9 cellular contexts compared by ENCODE assay signal in genomic region chr5:160470437-160471341, GRCh38. TPM values are rescaled to one million over a fixed set of nuclear protein-coding genes. Genes with fewer than 3 reads are reported as not detected.
DNase-seq lines count a peak whose midpoint lies in the region; ATAC-seq and TF ChIP-seq lines count a peak whose summit lies in the region.
"Had no signal": no experiment of that assay in that cellular context is flagged by ENCODE, and none has a peak within 500 bp of the region (broad histone marks: within the 10 kb centered on the region; RNA-seq: fewer than 3 reads in every experiment).

No MANE protein-coding gene starts in this region.

- H4K20me1 ChIP-seq in KMS-11 (ENCODE audit: insufficient read depth) = no peaks in the 10 kb centered on the region

- peak overlapping the region; percentile 93 for H3K4me3 Mint-ChIP-seq in activated naive CD8-positive, alpha-beta T cell treated with anti-CD3 and anti-CD28 coated beads, Interleukin-2, amount 10 ng/mL, durations not matched to agents 7 days and 5 days

- H3K4me1 ChIP-seq in KMS-11 (ENCODE audit: low read depth, poor library complexity, severe bottlenecking) (peaks cover 63% of the 10 kb centered on the region), mesenchymal stem cell (ENCODE audit: control insufficient read depth, insufficient read depth, low read depth, low read length) (peaks cover 18% of the 10 kb centered on the region)

- no peak overlapping the region for H3K4ac ChIP-seq in mesenchymal stem cell (ENCODE audit: low read depth in 1 of 2, low read length in 2 of 2)

- no peaks in the 10 kb centered on the region for H3K9me3 ChIP-seq in mesenchymal stem cell (ENCODE audit: control insufficient read depth, low read length)

- in situ Hi-C loops in Caki2 (cut with HindIII; ENCODE audit: low pct_unique_long_range_greater_than_20kb, low sequenced_read_pairs) = no loop called here

- H3K4me1 Mint-ChIP-seq in activated naive CD8-positive, alpha-beta T cell treated with anti-CD3 and anti-CD28 coated beads, Interleukin-2, amount 10 ng/mL, durations not matched to agents 7 days and 5 days = peaks cover 56% of the 10 kb centered on the region

- peak overlapping the region; percentile 78 for H3K4me2 ChIP-seq in KMS-11
- peak overlapping the region; percentile 35 for H3K4me2 ChIP-seq in mesenchymal stem cell (ENCODE audit: low read length, poor library complexity, severe bottlenecking)

- H3K27ac Mint-ChIP-seq in activated naive CD8-positive, alpha-beta T cell treated with anti-CD3 and anti-CD28 coated beads, Interleukin-2, amount 10 ng/mL, durations not matched to agents 7 days and 5 days = peak overlapping the region; percentile 90

- 48% methylated on average over 5 of the region's 7 CpGs for WGBS in mesenchymal stem cell

- no peak overlapping the region for H3K18ac ChIP-seq in mesenchymal stem cell (ENCODE audit: low read depth in 1 of 2, low read length in 2 of 2)

- no peaks in the 10 kb centered on the region for H3K36me3 ChIP-seq in KMS-11 (ENCODE audit: insufficient read depth)
- no peaks in the 10 kb centered on the region for H3K36me3 ChIP-seq in mesenchymal stem cell (ENCODE audit: control insufficient read depth in 1 of 2, insufficient read depth in 2 of 2, low read depth in 1 of 2, low read length in 2 of 2)

- no peak for TF ChIP-seq CTCF in KMS-11 (conservative IDR thresholded peaks at IDR 0.05; ENCODE audit: low read depth, low read length)

- H3K27ac ChIP-seq in KMS-11 (peak overlapping the region; percentile 79), mesenchymal stem cell (ENCODE audit: low read length, poor library complexity, severe bottlenecking) (peak overlapping the region; percentile 18)

- peaks cover 10% of the 10 kb centered on the region for H3K36me3 Mint-ChIP-seq in activated naive CD8-positive, alpha-beta T cell treated with anti-CD3 and anti-CD28 coated beads, Interleukin-2, amount 10 ng/mL, durations not matched to agents 7 days and 5 days

- H2AK5ac ChIP-seq in mesenchymal stem cell (ENCODE audit: low read length, severe bottlenecking) = peak overlapping the region; percentile 53

- no peaks in the 10 kb centered on the region for H3K27me3 Mint-ChIP-seq in activated naive CD8-positive, alpha-beta T cell treated with anti-CD3 and anti-CD28 coated beads, Interleukin-2, amount 10 ng/mL, durations not matched to agents 7 days and 5 days

- no peak overlapping the region for H4K91ac ChIP-seq in mesenchymal stem cell (ENCODE audit: low read length)

- H3K27me3 ChIP-seq in KMS-11 (ENCODE audit: insufficient read depth, low read depth) (no peaks in the 10 kb centered on the region), mesenchymal stem cell (ENCODE audit: control insufficient read depth in 1 of 2, insufficient read depth in 1 of 2, low read length in 2 of 2) (no peaks in the 10 kb centered on the region)

- peak; percentile 67 for DNase-seq in Caki2 (ENCODE audit: low read depth)
- no peak for DNase-seq in activated naive CD8-positive, alpha-beta T cell treated with anti-CD3 and anti-CD28 coated beads, Interleukin-2, amount 10 ng/mL, durations not matched to agents 7 days and 5 days
- DNase-seq in mesenchymal stem cell = no peak
- DNase-seq in GDM1 (lab: John Stamatoyannopoulos, UW) = no peak
- DNase-seq: stimulated activated CD4-positive, alpha-beta T cell treated with anti-CD3 and anti-CD28 coated beads, Interleukin-1b, Interleukin-23, amount 100 ng/mL, for 48 hours had no signal

- H2BK120ac ChIP-seq in mesenchymal stem cell (ENCODE audit: low read depth, low read length) = no peak overlapping the region

- H3K79me2 ChIP-seq in KMS-11 (ENCODE audit: insufficient read depth, low read depth) = peaks cover 81% of the 10 kb centered on the region

- H2BK5ac ChIP-seq in mesenchymal stem cell (ENCODE audit: low read depth, low read length, poor library complexity, severe bottlenecking) = no peak overlapping the region

- no peak overlapping the region for H2BK15ac ChIP-seq in mesenchymal stem cell (ENCODE audit: low read depth, poor library complexity, severe bottlenecking)

- H4K8ac ChIP-seq in mesenchymal stem cell (ENCODE audit: low read length) = no peak overlapping the region

- POLR2A ChIA-PET in activated naive CD8-positive, alpha-beta T cell treated with anti-CD3 and anti-CD28 coated beads, Interleukin-2, amount 10 ng/mL, durations not matched to agents 7 days and 5 days (lab: Charles Lee) = interaction anchor here (1.6 kb wide), 1 partner anchor 52 kb away, joined by 5 read pairs; the partner anchor contains the start of gene SLU7

- no peaks in the 10 kb centered on the region for H3K9me3 Mint-ChIP-seq in activated naive CD8-positive, alpha-beta T cell treated with anti-CD3 and anti-CD28 coated beads, Interleukin-2, amount 10 ng/mL, durations not matched to agents 7 days and 5 days

- H3K4me3 ChIP-seq in KMS-11 (IDR thresholded peaks at IDR 0.05; ENCODE audit: insufficient read depth, low read depth, low read length) (no peak overlapping the region), mesenchymal stem cell (ENCODE audit: insufficient read depth in 1 of 2, low read depth in 1 of 2, low read length in 2 of 2) (no peak overlapping the region)

- H3K9ac ChIP-seq in KMS-11 = peak overlapping the region; percentile 61; the same call in 1 of the 2 replicates
- H3K9ac ChIP-seq in mesenchymal stem cell (ENCODE audit: low read length) = peak overlapping the region; percentile 41

- no peak for ATAC-seq in activated naive CD8-positive, alpha-beta T cell treated with anti-CD3 and anti-CD28 coated beads, Interleukin-2, amount 10 ng/mL, durations not matched to agents 7 days and 5 days (ENCODE audit: low read depth)
- no peak for ATAC-seq in GM21717 (IDR thresholded peaks at IDR 0.05; ENCODE audit: unreplicated experiment)
- ATAC-seq in GM19023 (IDR thresholded peaks at IDR 0.05; ENCODE audit: unreplicated experiment) = no peak
- no peak for ATAC-seq in HG03565 (IDR thresholded peaks at IDR 0.05; ENCODE audit: unreplicated experiment)

- no peak overlapping the region for H3K14ac ChIP-seq in mesenchymal stem cell (ENCODE audit: low read length in 2 of 2)

- H3K79me1 ChIP-seq in mesenchymal stem cell (replicated peaks; ENCODE audit: low read length, poor library complexity, severe bottlenecking) = peaks cover 5% of the 10 kb centered on the region

- no peak overlapping the region for H2BK12ac ChIP-seq in mesenchymal stem cell (ENCODE audit: low read length in 2 of 2)

- H2AFZ ChIP-seq in KMS-11 (ENCODE audit: low read depth) (no peak overlapping the region), mesenchymal stem cell (ENCODE audit: low read depth, low read length) (no peak overlapping the region)

- H3K23ac ChIP-seq in mesenchymal stem cell (ENCODE audit: low read length in 2 of 2) = no peak overlapping the region

RNA-seq across cellular contexts. Expression of gene PTTG1, which starts 49.0 kb away (rescaled TPM):
- 973 and 1,427 TPM in 2 replicates for total RNA-seq in Caki2 (2014; rRNA removed; shearing (Covaris generic); ENCODE audit: low replicate concordance)
- 100 to 1,000 TPM; 118 TPM for total RNA-seq in activated naive CD8-positive, alpha-beta T cell treated with anti-CD3 and anti-CD28 coated beads, Interleukin-2, amount 10 ng/mL, durations not matched to agents 7 days and 5 days
- polyA plus RNA-seq in mesenchymal stem cell (2013, experiment 1 of 2) = 41.6 TPM
- polyA plus RNA-seq in mesenchymal stem cell (2013, experiment 2 of 2) = 39.5 TPM

RNA-seq across cellular contexts. Expression of gene SLU7, which starts 51.8 kb away (rescaled TPM):
- 73.8 and 114 TPM in 2 replicates for total RNA-seq in Caki2 (2014; rRNA removed; shearing (Covaris generic); ENCODE audit: low replicate concordance)
- total RNA-seq in activated naive CD8-positive, alpha-beta T cell treated with anti-CD3 and anti-CD28 coated beads, Interleukin-2, amount 10 ng/mL, durations not matched to agents 7 days and 5 days = 10 to 100 TPM; 62.3 to 66.6 TPM
- polyA plus RNA-seq in mesenchymal stem cell (2013, experiment 1 of 2) = 37.6 TPM
- polyA plus RNA-seq in mesenchymal stem cell (2013, experiment 2 of 2) = 34.1 TPM
